18 cellular contexts compared by ENCODE assay signal in the genomic region with DNA sequence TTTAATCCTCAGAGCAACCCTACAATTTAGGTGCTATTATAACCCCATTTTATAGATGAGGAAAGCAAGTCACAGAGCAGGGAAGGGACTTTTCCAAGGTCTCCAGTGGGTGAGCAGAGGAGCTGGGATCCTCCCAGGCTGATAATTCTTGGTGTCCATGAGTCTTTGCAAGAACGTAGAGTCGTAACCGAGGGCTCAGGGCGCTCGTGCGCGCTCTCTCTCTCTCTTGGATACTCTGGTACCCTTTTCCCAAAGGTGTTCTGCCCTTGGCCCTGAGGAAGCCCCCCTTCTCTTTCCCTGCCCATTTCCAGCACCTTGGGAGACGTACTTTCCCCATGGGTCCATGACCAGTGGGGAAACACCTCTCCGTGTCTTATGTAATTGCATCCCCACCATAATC. TPM values are rescaled to one million over a fixed set of nuclear protein-coding genes. Genes with fewer than 3 reads are reported as not detected.
DNase-seq lines count a peak whose midpoint lies in the region; ATAC-seq and TF ChIP-seq lines count a peak whose summit lies in the region.
"Had no signal": no experiment of that assay in that cellular context is flagged by ENCODE, and none has a peak within 500 bp of the region (broad histone marks: within the 10 kb centered on the region; RNA-seq: fewer than 3 reads in every experiment).

No MANE protein-coding gene starts in this region.

- H3K9me3 ChIP-seq in RWPE2 (ENCODE audit: severe bottlenecking) = no peaks in the 10 kb centered on the region
- H3K9me3 ChIP-seq in spleen = no peaks in the 10 kb centered on the region
- H3K9me3 ChIP-seq: HAP-1 had no signal

- no peaks in the 10 kb centered on the region for H3K36me3 Mint-ChIP-seq in nephron (ENCODE audit: low read depth)
- H3K36me3 Mint-ChIP-seq: CD4-positive, alpha-beta memory T cell had no signal

- H3K9me3 Mint-ChIP-seq in nephron = no peaks in the 10 kb centered on the region
- H3K9me3 Mint-ChIP-seq: CD4-positive, alpha-beta memory T cell had no signal

- H3K4me1 ChIP-seq in RWPE2 (ENCODE audit: insufficient read depth, poor library complexity, severe bottlenecking) (no peaks in the 10 kb centered on the region), spleen (peaks cover 0 to 12% (median 2%) of the 10 kb centered on the region in 6 donors)
- H3K4me1 ChIP-seq: HAP-1 had no signal

- H3K4me3 ChIP-seq in RWPE2 (ENCODE audit: severe bottlenecking) = no peak overlapping the region
- H3K4me3 ChIP-seq in spleen = no peak overlapping the region
- H3K4me3 ChIP-seq: GM12878, HAP-1 had no signal

- H3K27ac Mint-ChIP-seq in nephron = peak overlapping the region in 2 of 3 experiments; percentile 62 to 88

- H3K27ac ChIP-seq in RWPE2 (ENCODE audit: poor library complexity, severe bottlenecking) = no peak overlapping the region
- no peak overlapping the region for H3K27ac ChIP-seq in spleen
- H3K27ac ChIP-seq: C4-2B had no signal

- H3K4me3 Mint-ChIP-seq in nephron = no peak overlapping the region
- H3K4me3 Mint-ChIP-seq: CD4-positive, alpha-beta memory T cell had no signal

- H3K27me3 ChIP-seq in RWPE2 (ENCODE audit: insufficient read depth, poor library complexity, severe bottlenecking) (no peaks in the 10 kb centered on the region), spleen (replicated peaks in 1 of 7) (peaks cover 0 to 7% (median 0%) of the 10 kb centered on the region in 7 donors)

- WGBS in spleen, 5 donors = 87 to 95% (median 92%) methylated on average over 9 of the region's 9 CpGs

- ATAC-seq in RWPE2 (ENCODE audit: low read depth) (no peak), GM19324 (IDR thresholded peaks at IDR 0.05; ENCODE audit: low FRiP score, unreplicated experiment) (no peak), GM18520 (IDR thresholded peaks at IDR 0.05; ENCODE audit: unreplicated experiment) (no peak)
- ATAC-seq: GM12878 had no signal

- H3K36me3 ChIP-seq in RWPE2 (ENCODE audit: low read depth) (no peaks in the 10 kb centered on the region), spleen (no peaks in the 10 kb centered on the region)
- H3K36me3 ChIP-seq: HAP-1 had no signal

- DNase-seq in activated effector memory CD4-positive, alpha-beta T cell treated with anti-CD3 and anti-CD28 coated beads, Interleukin-2, amount 50 U/mL, for 16 hours = peak; percentile 10
- DNase-seq in activated effector memory CD4-positive, alpha-beta T cell treated with Interleukin-2 at 50 U/mL for 16 hours = no peak
- peak; percentile 13 for DNase-seq in RWPE2 (ENCODE audit: low spot score)
- DNase-seq in spleen = peak; percentile 45
- DNase-seq in globus pallidus (ENCODE audit: low spot score) = no peak
- DNase-seq: ACHN; CD4-positive, alpha-beta memory T cell; DMS79 had no signal

- H3K4me1 Mint-ChIP-seq in nephron = peaks cover 32% of the 10 kb centered on the region

- no peak for TF ChIP-seq POLR2A in spleen (IDR thresholded peaks at IDR 0.05)

- intact Hi-C loops in spleen (cut with DNase I; ENCODE audit: low total_unique reads) = no loop called here

- no peaks in the 10 kb centered on the region for H3K27me3 Mint-ChIP-seq in nephron (ENCODE audit: low read depth)
- H3K27me3 Mint-ChIP-seq: CD4-positive, alpha-beta memory T cell had no signal

- no peak for TF ChIP-seq CTCF in RWPE2 (IDR thresholded peaks at IDR 0.05; ENCODE audit: poor library complexity, severe bottlenecking)
- TF ChIP-seq CTCF in nephron (IDR thresholded peaks at IDR 0.05; ENCODE audit: unreplicated experiment in 3 of 3) = no peak
- no peak for TF ChIP-seq CTCF in spleen (IDR thresholded peaks at IDR 0.05 in 8 of 11, conservative IDR thresholded peaks at IDR 0.05 in 3 of 11)

RNA-seq across cellular contexts. Expression of a gene that starts 5.2 kb away (rescaled TPM):
- total RNA-seq in spleen = not detected
- under 1 TPM in 2 of 3 donors, not detected in 1; 0.05 to 0.07 TPM for polyA plus RNA-seq in spleen
- total RNA-seq: G401, GM12878, H1 had no signal
- polyA plus RNA-seq: GM12878, H1 had no signal

RNA-seq across cellular contexts. Expression of a gene that starts 6.4 kb away (rescaled TPM):
- 1 to 10 TPM in 1 of 7 donors, under 1 TPM in 5, not detected in 1; 0.16 to 1.1 (median 0.48) TPM for total RNA-seq in spleen
- polyA plus RNA-seq in spleen = under 1 TPM; 0.10 to 0.22 (median 0.14) TPM
- total RNA-seq: A172, G401, H1, HT1080 had no signal

RNA-seq across cellular contexts. Expression of a gene that starts 20.3 kb away (rescaled TPM):
- 10 to 100 TPM in 6 of 7 donors, 1 to 10 TPM in 1; 8.3 to 21.6 (median 11.3) TPM for total RNA-seq in spleen
- polyA plus RNA-seq in spleen = 10 to 100 TPM in 2 of 3 donors, 1 to 10 TPM in 1; 7.6 to 15.4 (median 13.3) TPM

RNA-seq across cellular contexts. Expression of a gene that starts 44.2 kb away (rescaled TPM):
- total RNA-seq in spleen = 10 to 100 TPM; 58.7 to 81.1 (median 73.4) TPM
- polyA plus RNA-seq in spleen = 10 to 100 TPM; 65.2 to 76.7 (median 66.4) TPM

RNA-seq across cellular contexts. Expression of a gene that starts 51.8 kb away (rescaled TPM):
- total RNA-seq in spleen = 100 to 1,000 TPM in 6 of 7 donors, 10 to 100 TPM in 1; 82.1 to 125 (median 109) TPM
- 10 to 100 TPM; 53.6 to 84.7 (median 84.5) TPM for polyA plus RNA-seq in spleen

Comparison
In these comparisons a context has a peak if more than half of its experiments do, and no peak if none do; other contexts are left out.
1. DNase-seq: peak in activated effector memory CD4-positive, alpha-beta T cell treated with anti-CD3 and anti-CD28 coated beads, Interleukin-2, amount 50 U/mL, for 16 hours (single experiment), RWPE2 (single experiment) and spleen (single experiment); none in activated effector memory CD4-positive, alpha-beta T cell treated with Interleukin-2 at 50 U/mL for 16 hours (single experiment) and globus pallidus (single experiment).